In genomic region chr9:114505187-114506081, GRCh38 we compare ENCODE assay signal across 1 cellular context.
TF ChIP-seq lines count a peak whose summit lies in the region.

Gene WHRN, minus strand, starts transcription at chr9:114505473. Its CDS starts 672 bp downstream, at chr9:114504801.

TF ChIP-seq in H1, 55 proteins besides CTCF, POLR2A, EP300 and RAD21:
- TF ChIP-seq NRF1 (IDR thresholded peaks at IDR 0.05; ENCODE audit: low read depth, low read length) = no peak
- peak; percentile 40 for TF ChIP-seq ASH2L (IDR thresholded peaks at IDR 0.05; ENCODE audit: low read length)
- TF ChIP-seq SP4 (IDR thresholded peaks at IDR 0.05; ENCODE audit: low read length) = no peak
- 0 out of 2 replicates have a peak, but pooled peaks have one; percentile 27 for TF ChIP-seq POLR2AphosphoS5 (IDR thresholded peaks at IDR 0.05; ENCODE audit: low read depth, low read length)
- TF ChIP-seq CHD7 (IDR thresholded peaks at IDR 0.05; ENCODE audit: insufficient replicate concordance, low read length) = no peak
- no peak for TF ChIP-seq EGR1 (IDR thresholded peaks at IDR 0.05; ENCODE audit: borderline replicate concordance, low read depth, low read length)
- TF ChIP-seq POU5F1 (IDR thresholded peaks at IDR 0.05; ENCODE audit: low read depth, low read length) = no peak
- peak; percentile 31; the same call in 1 of the 2 replicates for TF ChIP-seq MAX (IDR thresholded peaks at IDR 0.05)
- TF ChIP-seq JUN (IDR thresholded peaks at IDR 0.05; ENCODE audit: low read depth, low read length) = no peak
- TF ChIP-seq CBX5 (IDR thresholded peaks at IDR 0.05; ENCODE audit: low read depth, low read length) = no peak
- TF ChIP-seq CREB1 (IDR thresholded peaks at IDR 0.05) = peak; percentile 90
- TF ChIP-seq TCF12 (IDR thresholded peaks at IDR 0.05; ENCODE audit: low read depth, low read length) = no peak
- no peak for TF ChIP-seq SP2 (IDR thresholded peaks at IDR 0.05; ENCODE audit: low read length)
- 0 out of 2 replicates have a peak, but pooled peaks have one; percentile 54 for TF ChIP-seq TAF1 (IDR thresholded peaks at IDR 0.05; ENCODE audit: low read depth, low read length)
- peak; percentile 72; the same call in 1 of the 2 replicates for TF ChIP-seq TEAD4 (IDR thresholded peaks at IDR 0.05; ENCODE audit: low read depth, low read length)
- TF ChIP-seq SIN3A (conservative IDR thresholded peaks at IDR 0.05 in 1 of 2, IDR thresholded peaks at IDR 0.05 in 1 of 2; ENCODE audit: low read depth in 1 of 2, low read length in 2 of 2) = peak; percentile 0 to 65; a peak in 1 of 4 replicates
- TF ChIP-seq KDM4A (IDR thresholded peaks at IDR 0.05; ENCODE audit: low read depth, low read length, severe bottlenecking) = no peak
- peak; percentile 58 for TF ChIP-seq PHF8 (conservative IDR thresholded peaks at IDR 0.05; ENCODE audit: low read depth, low read length)
